In the genomic region with DNA sequence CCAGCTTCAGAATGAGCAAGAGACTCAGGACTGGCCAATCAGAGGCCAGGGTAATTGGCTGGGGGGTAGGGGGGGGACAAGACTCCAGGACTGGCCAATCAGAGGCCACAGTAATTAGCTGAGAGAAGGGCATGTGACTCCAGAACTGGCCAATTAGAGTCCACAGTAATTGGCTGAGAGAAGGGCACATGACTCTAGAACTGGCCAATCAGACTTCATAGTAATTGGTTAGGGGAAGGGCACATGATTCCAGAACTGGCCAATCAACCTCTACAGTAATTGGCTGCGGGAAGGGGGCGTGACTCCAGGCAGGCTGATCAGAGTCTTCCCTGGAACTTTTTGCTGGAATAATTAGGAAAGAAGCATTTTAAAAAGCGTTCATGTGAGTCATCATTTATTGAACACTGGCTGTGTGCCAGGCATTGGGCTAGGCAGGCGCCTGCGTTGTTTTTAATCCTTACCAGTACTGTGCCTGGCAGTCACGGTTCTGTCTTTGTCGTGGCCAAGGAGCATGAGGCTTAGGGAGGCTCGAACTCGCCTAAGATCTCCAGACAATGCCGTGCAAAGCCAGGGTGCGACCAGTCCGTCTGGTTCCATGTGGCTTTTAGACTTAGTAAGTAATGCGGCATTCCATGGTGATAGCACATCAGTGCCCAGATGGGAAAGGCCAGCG, we compare ENCODE assay signal across 23 cellular contexts.
"Had no signal": no experiment of that assay in that cellular context is flagged by ENCODE, and none has a peak within 500 bp of the region (broad histone marks: within the 10 kb centered on the region; RNA-seq: fewer than 3 reads in every experiment).

No MANE protein-coding gene starts in this region.

- H3K36me3 ChIP-seq: spleen, thyroid gland, vagina had no signal

- H3K9me3 ChIP-seq: thyroid gland, vagina had no signal

- FAIRE-seq: keratinocyte, TTC549 had no signal

- H3K4me3 ChIP-seq: coronary artery, lung, spleen, thyroid gland, vagina had no signal

- H3K36me3 Mint-ChIP-seq: mesothelial cell of epicardium; natural killer cell treated with Interleukin-12 subunit alpha and Interleukin-12 subunit beta and Interleukin-15 and Interleukin-18, amount 100 ng/mL, for 72 hours; stimulated activated naive B cell treated with anti-CD40 and anti-IgM and Interleukin-4, amounts not matched to agents 10 μg/mL and 1 μg/mL and 100 μg/mL, for 72 hours had no signal

- H3K27ac ChIP-seq: coronary artery, parathyroid adenoma, spleen, thyroid gland, vagina had no signal

- H3K4me1 ChIP-seq: parathyroid adenoma, spleen, vagina had no signal

- H3K79me2 ChIP-seq: parathyroid adenoma had no signal

- H2AFZ ChIP-seq: parathyroid adenoma had no signal

- H3K4me3 Mint-ChIP-seq: activated B cell treated with CpG ODN at 0.5 μM for 24 hours; activated CD4-positive, alpha-beta memory T cell treated with anti-CD3 and anti-CD28 coated beads, Interleukin-2, amount 10 ng/mL, durations not matched to agents 7 days and 5 days; activated naive CD4-positive, alpha-beta T cell treated with anti-CD3 and anti-CD28 coated beads for 36 hours; activated T-helper 17 cell treated with anti-CD3 and anti-CD28 coated beads, Interleukin-2, amount 50 U/mL, for 72 hours; mesothelial cell of epicardium; natural killer cell treated with Interleukin-12 subunit alpha and Interleukin-12 subunit beta and Interleukin-15 and Interleukin-18, amount 100 ng/mL, for 72 hours; stimulated activated naive B cell treated with anti-CD40 and anti-IgM and Interleukin-4, amounts not matched to agents 10 μg/mL and 1 μg/mL and 100 μg/mL, for 72 hours; T-helper 2 cell treated with Interferon-gamma antibody and Interleukin-4, amounts not matched to agents 5 μg/mL and 100 μg/mL, for 36 hours had no signal

- H3K4me1 Mint-ChIP-seq: activated B cell treated with CpG ODN at 0.5 μM for 24 hours; activated CD4-positive, alpha-beta memory T cell treated with anti-CD3 and anti-CD28 coated beads, Interleukin-2, amount 10 ng/mL, durations not matched to agents 7 days and 5 days; activated T-helper 17 cell treated with anti-CD3 and anti-CD28 coated beads, Interleukin-2, amount 50 U/mL, for 72 hours; mesothelial cell of epicardium; stimulated activated naive B cell treated with anti-CD40 and anti-IgM and Interleukin-4, amounts not matched to agents 10 μg/mL and 1 μg/mL and 100 μg/mL, for 72 hours had no signal

- H3K27ac Mint-ChIP-seq: activated B cell treated with CpG ODN at 0.5 μM for 24 hours; activated CD4-positive, alpha-beta memory T cell treated with anti-CD3 and anti-CD28 coated beads, Interleukin-2, amount 10 ng/mL, durations not matched to agents 7 days and 5 days; activated naive CD4-positive, alpha-beta T cell treated with anti-CD3 and anti-CD28 coated beads for 36 hours; activated T-helper 17 cell treated with anti-CD3 and anti-CD28 coated beads, Interleukin-2, amount 50 U/mL, for 72 hours; mesothelial cell of epicardium; natural killer cell treated with Interleukin-12 subunit alpha and Interleukin-12 subunit beta and Interleukin-15 and Interleukin-18, amount 100 ng/mL, for 72 hours; stimulated activated naive B cell treated with anti-CD40 and anti-IgM and Interleukin-4, amounts not matched to agents 10 μg/mL and 1 μg/mL and 100 μg/mL, for 72 hours; T-helper 2 cell treated with Interferon-gamma antibody and Interleukin-4, amounts not matched to agents 5 μg/mL and 100 μg/mL, for 36 hours had no signal

- ATAC-seq: activated T-helper 17 cell treated with anti-CD3 and anti-CD28 coated beads, Interleukin-2, amount 50 U/mL, for 72 hours; natural killer cell treated with Interleukin-12 subunit alpha and Interleukin-12 subunit beta and Interleukin-15 and Interleukin-18, amount 100 ng/mL, for 72 hours; sciatic nerve; stimulated activated naive B cell treated with anti-CD40 and anti-IgM and Interleukin-4, amounts not matched to agents 10 μg/mL and 1 μg/mL and 100 μg/mL, for 72 hours had no signal

- H3K9ac ChIP-seq: parathyroid adenoma had no signal

- H3K27me3 ChIP-seq: spleen, thyroid gland, vagina had no signal

- H3K9me3 Mint-ChIP-seq: activated B cell treated with CpG ODN at 0.5 μM for 24 hours; activated CD4-positive, alpha-beta memory T cell treated with anti-CD3 and anti-CD28 coated beads, Interleukin-2, amount 10 ng/mL, durations not matched to agents 7 days and 5 days; activated naive CD4-positive, alpha-beta T cell treated with anti-CD3 and anti-CD28 coated beads for 36 hours; activated T-helper 17 cell treated with anti-CD3 and anti-CD28 coated beads, Interleukin-2, amount 50 U/mL, for 72 hours; natural killer cell treated with Interleukin-12 subunit alpha and Interleukin-12 subunit beta and Interleukin-15 and Interleukin-18, amount 100 ng/mL, for 72 hours; T-helper 2 cell treated with Interferon-gamma antibody and Interleukin-4, amounts not matched to agents 5 μg/mL and 100 μg/mL, for 36 hours had no signal

- H3K27me3 Mint-ChIP-seq: activated B cell treated with CpG ODN at 0.5 μM for 24 hours; activated CD4-positive, alpha-beta memory T cell treated with anti-CD3 and anti-CD28 coated beads, Interleukin-2, amount 10 ng/mL, durations not matched to agents 7 days and 5 days had no signal

- DNase-seq: activated B cell treated with CpG ODN at 0.5 μM for 24 hours; activated CD4-positive, alpha-beta memory T cell treated with anti-CD3 and anti-CD28 coated beads, Interleukin-2, amount 10 ng/mL, durations not matched to agents 7 days and 5 days; activated CD4-positive, alpha-beta T cell treated with anti-CD3 and anti-CD28 coated beads for 48 hours; activated naive CD4-positive, alpha-beta T cell treated with anti-CD3 and anti-CD28 coated beads for 36 hours; activated T-cell treated with anti-CD3 and anti-CD28 coated beads, Interleukin-2, amount 50 U/mL, for 1 hour; aorta; foreskin melanocyte; glutamatergic neuron; hippocampal formation; spleen; stimulated activated naive B cell treated with anti-CD40 and anti-IgM and Interleukin-4, amounts not matched to agents 10 μg/mL and 1 μg/mL and 100 μg/mL, for 72 hours; thyroid gland had no signal
